ENCODE assay signal across 1 cellular context in the genomic region with DNA sequence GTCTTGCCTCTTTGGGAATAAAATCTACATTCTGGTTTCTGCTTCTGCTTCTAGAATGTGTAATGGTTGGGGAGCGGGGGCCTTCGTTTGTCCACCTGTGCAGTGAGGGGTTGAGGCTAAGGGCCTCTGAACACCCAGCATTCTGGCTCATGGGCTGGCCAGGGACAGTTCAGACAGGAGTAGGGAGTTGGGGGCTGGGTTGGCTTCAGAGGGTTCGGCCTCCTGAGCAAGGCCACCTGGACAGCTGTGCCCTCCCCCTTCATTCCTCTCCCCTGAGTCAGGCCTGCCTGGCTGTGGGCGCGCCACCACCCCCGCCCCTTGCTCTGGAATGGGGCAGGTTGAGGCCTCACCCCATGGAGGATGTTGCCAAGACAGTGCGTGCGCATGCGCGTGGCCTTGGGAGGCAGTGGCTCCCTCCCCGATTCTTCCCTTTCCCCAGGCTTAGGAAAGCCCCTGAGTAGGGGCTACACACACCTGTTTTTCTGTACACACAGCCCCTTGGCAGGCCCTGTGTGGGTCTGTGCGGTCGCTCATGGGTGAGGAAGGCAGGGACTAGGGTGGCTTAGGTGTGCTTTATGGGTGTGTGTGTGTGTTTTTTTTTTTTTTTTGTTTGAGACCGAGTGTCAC.
TF ChIP-seq lines count a peak whose summit lies in the region.

No MANE protein-coding gene starts in this region.

TF ChIP-seq in Ishikawa, 13 proteins besides CTCF, POLR2A, EP300 and RAD21 (continued from another document):
- TF ChIP-seq, protein P1, sequence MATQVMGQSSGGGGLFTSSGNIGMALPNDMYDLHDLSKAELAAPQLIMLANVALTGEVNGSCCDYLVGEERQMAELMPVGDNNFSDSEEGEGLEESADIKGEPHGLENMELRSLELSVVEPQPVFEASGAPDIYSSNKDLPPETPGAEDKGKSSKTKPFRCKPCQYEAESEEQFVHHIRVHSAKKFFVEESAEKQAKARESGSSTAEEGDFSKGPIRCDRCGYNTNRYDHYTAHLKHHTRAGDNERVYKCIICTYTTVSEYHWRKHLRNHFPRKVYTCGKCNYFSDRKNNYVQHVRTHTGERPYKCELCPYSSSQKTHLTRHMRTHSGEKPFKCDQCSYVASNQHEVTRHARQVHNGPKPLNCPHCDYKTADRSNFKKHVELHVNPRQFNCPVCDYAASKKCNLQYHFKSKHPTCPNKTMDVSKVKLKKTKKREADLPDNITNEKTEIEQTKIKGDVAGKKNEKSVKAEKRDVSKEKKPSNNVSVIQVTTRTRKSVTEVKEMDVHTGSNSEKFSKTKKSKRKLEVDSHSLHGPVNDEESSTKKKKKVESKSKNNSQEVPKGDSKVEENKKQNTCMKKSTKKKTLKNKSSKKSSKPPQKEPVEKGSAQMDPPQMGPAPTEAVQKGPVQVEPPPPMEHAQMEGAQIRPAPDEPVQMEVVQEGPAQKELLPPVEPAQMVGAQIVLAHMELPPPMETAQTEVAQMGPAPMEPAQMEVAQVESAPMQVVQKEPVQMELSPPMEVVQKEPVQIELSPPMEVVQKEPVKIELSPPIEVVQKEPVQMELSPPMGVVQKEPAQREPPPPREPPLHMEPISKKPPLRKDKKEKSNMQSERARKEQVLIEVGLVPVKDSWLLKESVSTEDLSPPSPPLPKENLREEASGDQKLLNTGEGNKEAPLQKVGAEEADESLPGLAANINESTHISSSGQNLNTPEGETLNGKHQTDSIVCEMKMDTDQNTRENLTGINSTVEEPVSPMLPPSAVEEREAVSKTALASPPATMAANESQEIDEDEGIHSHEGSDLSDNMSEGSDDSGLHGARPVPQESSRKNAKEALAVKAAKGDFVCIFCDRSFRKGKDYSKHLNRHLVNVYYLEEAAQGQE (IDR thresholded peaks at IDR 0.05; ENCODE audit: low read depth) = no peak
